18 cellular contexts compared by ENCODE assay signal in the genomic region with DNA sequence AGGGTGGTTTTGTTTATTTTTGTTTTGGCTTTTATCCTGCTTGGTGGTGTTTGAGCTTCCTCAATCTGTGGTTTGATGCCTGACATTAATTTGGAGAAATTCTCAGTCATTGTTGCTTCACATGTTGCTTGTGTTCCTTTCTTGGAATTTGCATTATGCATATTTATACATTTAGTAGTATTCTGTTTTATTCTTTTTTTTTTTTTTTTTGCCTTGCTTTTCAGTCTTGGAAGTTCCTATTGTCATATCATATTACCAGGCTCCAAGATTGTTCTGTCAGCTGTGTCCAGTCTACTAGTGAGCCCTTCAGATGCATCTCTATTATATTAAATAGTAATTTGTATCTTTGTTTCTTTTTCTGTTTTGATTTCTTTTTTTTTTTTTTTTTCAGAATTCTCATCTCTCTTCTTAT.
A peak's percentile ranks its signal among the peaks of the same experiment; 100 is the strongest.
DNase-seq lines count a peak whose midpoint lies in the region; ATAC-seq, FAIRE-seq and TF ChIP-seq lines count a peak whose summit lies in the region.
"Had no signal": no experiment of that assay in that cellular context is flagged by ENCODE, and none has a peak within 500 bp of the region (broad histone marks: within the 10 kb centered on the region; RNA-seq: fewer than 3 reads in every experiment).

No MANE protein-coding gene starts in this region.

- no peak overlapping the region for H3K4me3 Mint-ChIP-seq in Caco-2 (ENCODE audit: unreplicated experiment)
- H3K4me3 Mint-ChIP-seq: activated CD4-positive, alpha-beta T cell treated with anti-CD3 and anti-CD28 coated beads, Interleukin-2, amount 10 ng/mL, durations not matched to agents 24 days and 14 days; H9 had no signal

- H3K4me1 ChIP-seq in BLaER1 (peaks cover 23% of the 10 kb centered on the region), Caco-2 (peaks cover 42% of the 10 kb centered on the region), SJCRH30 (peaks cover 54% of the 10 kb centered on the region)

- H3K4me2 ChIP-seq in BLaER1, result 0 out of 2 replicates have a peak overlapping the region, but pooled peaks have one; percentile 8

- peaks cover 47% of the 10 kb centered on the region for H3K4me1 Mint-ChIP-seq in Caco-2 (ENCODE audit: low read depth, unreplicated experiment)

- H3K36me3 Mint-ChIP-seq in Caco-2 (ENCODE audit: insufficient read depth, unreplicated experiment), result peaks cover 11% of the 10 kb centered on the region

- intact Hi-C loops in Caco-2 (cut with micrococcal nuclease; ENCODE audit: unreplicated experiment), result no loop called here

- H3K4me3 ChIP-seq in BLaER1 (no peak overlapping the region), Caco-2 (ENCODE audit: low read depth, low read length) (no peak overlapping the region), SJCRH30 (peak overlapping the region; percentile 48)
- H3K4me3 ChIP-seq: thyroid gland had no signal

- no peaks in the 10 kb centered on the region for H3K27me3 ChIP-seq in BLaER1
- H3K27me3 ChIP-seq in Caco-2 (replicated peaks; ENCODE audit: control insufficient read depth, insufficient read depth, low read length), result no peaks in the 10 kb centered on the region
- no peaks in the 10 kb centered on the region for H3K27me3 ChIP-seq in SJCRH30
- H3K27me3 ChIP-seq: thyroid gland had no signal

- peak overlapping the region; percentile 61 for H3K27ac Mint-ChIP-seq in Caco-2 (ENCODE audit: unreplicated experiment)
- H3K27ac Mint-ChIP-seq: activated CD4-positive, alpha-beta T cell treated with anti-CD3 and anti-CD28 coated beads, Interleukin-2, amount 10 ng/mL, durations not matched to agents 24 days and 14 days had no signal

- BruUV-seq in Caco-2 (replicated peaks; lab: Mats Ljungman, UMichigan), result no TSS peak

- peaks cover 25% of the 10 kb centered on the region for H3K36me3 ChIP-seq in BLaER1
- H3K36me3 ChIP-seq in Caco-2 (ENCODE audit: control insufficient read depth, insufficient read depth, low read length), result no peaks in the 10 kb centered on the region
- H3K36me3 ChIP-seq in SJCRH30, result no peaks in the 10 kb centered on the region
- H3K36me3 ChIP-seq: thyroid gland had no signal

- no peak for DNase-seq in Caco-2
- DNase-seq in SJCRH30, result peak in 1 of 2 experiments; percentile 50
- peak; percentile 22 for DNase-seq in iris pigment epithelial cell (ENCODE audit: low read depth)
- no peak for DNase-seq in NCI-H187 (lab: John Stamatoyannopoulos, UW)
- no peak for DNase-seq in urothelium cell line (ENCODE audit: low spot score)
- DNase-seq: activated CD4-positive, alpha-beta T cell treated with anti-CD3 and anti-CD28 coated beads, Interleukin-2, amount 10 ng/mL, durations not matched to agents 24 days and 14 days; glutamatergic neuron; H9; NCI-H1105; NCI-H2171 treated with DMSO at 0.1 percent for 48 hours; nucleus accumbens; SHP77; T1000; thyroid gland had no signal

- no peak overlapping the region for H3K9ac ChIP-seq in BLaER1

- FAIRE-seq in urothelium cell line (lab: Jason Lieb, UNC), result no peak
- FAIRE-seq: colon had no signal

- H3K27ac ChIP-seq in BLaER1, result no peak overlapping the region
- peak overlapping the region; percentile 92 for H3K27ac ChIP-seq in SJCRH30
- H3K27ac ChIP-seq: thyroid gland had no signal

- ATAC-seq in GM19023 (IDR thresholded peaks at IDR 0.05; ENCODE audit: unreplicated experiment) (no peak), HG02981 (IDR thresholded peaks at IDR 0.05; ENCODE audit: unreplicated experiment) (no peak)

- no peaks in the 10 kb centered on the region for H3K9me3 Mint-ChIP-seq in Caco-2 (ENCODE audit: unreplicated experiment)

- POLR2A ChIA-PET in Caco-2 (lab: Charles Lee), result no interaction called here

- H4K20me1 ChIP-seq in BLaER1, result peaks cover 91% of the 10 kb centered on the region

- CTCF ChIA-PET in Caco-2 (lab: Charles Lee), result interaction anchor here (0.7 kb wide), 1 partner anchor 309 kb away, joined by 4 read pairs; no protein-coding TSS in a partner anchor

- TF ChIP-seq CTCF in Caco-2 (IDR thresholded peaks at IDR 0.05; ENCODE audit: insufficient read depth in 1 of 2, low read depth in 1 of 2, low read length in 1 of 2, severe bottlenecking in 1 of 2, unreplicated experiment in 1 of 2), result no peak

- peaks cover 50% of the 10 kb centered on the region for H3K9me3 ChIP-seq in BLaER1
- no peaks in the 10 kb centered on the region; the same call in 1 of the 2 replicates for H3K9me3 ChIP-seq in Caco-2
- no peaks in the 10 kb centered on the region for H3K9me3 ChIP-seq in SJCRH30 (replicated peaks)
- H3K9me3 ChIP-seq: thyroid gland had no signal

- H3K27me3 Mint-ChIP-seq in Caco-2 (ENCODE audit: insufficient read depth, unreplicated experiment), result no peaks in the 10 kb centered on the region
- H3K27me3 Mint-ChIP-seq: activated CD4-positive, alpha-beta T cell treated with anti-CD3 and anti-CD28 coated beads, Interleukin-2, amount 10 ng/mL, durations not matched to agents 24 days and 14 days had no signal
